ENCODE assay signal across 13 cellular contexts in genomic region chr6:4311976-4312860, GRCh38.
A peak's percentile ranks its signal among the peaks of the same experiment; 100 is the strongest.
DNase-seq lines count a peak whose midpoint lies in the region; ATAC-seq, FAIRE-seq and TF ChIP-seq lines count a peak whose summit lies in the region.
"Had no signal": no experiment of that assay in that cellular context is flagged by ENCODE, and none has a peak within 500 bp of the region (broad histone marks: within the 10 kb centered on the region; RNA-seq: fewer than 3 reads in every experiment).

No MANE protein-coding gene starts in this region.

- H3K27me3 ChIP-seq in ACC112 (ENCODE audit: insufficient read depth, low read length) (no peaks in the 10 kb centered on the region), K562 (ENCODE audit: control insufficient read depth in 2 of 2, insufficient read depth in 2 of 2, low read length in 2 of 2) (no peaks in the 10 kb centered on the region), osteoblast (ENCODE audit: insufficient read depth, low read length) (no peaks in the 10 kb centered on the region), heart left ventricle (no peaks in the 10 kb centered on the region), Peyer's patch (no peaks in the 10 kb centered on the region)
- H3K27me3 ChIP-seq: BLaER1 treated with 17β-estradiol and CSF1 and Interleukin-3, amounts not matched to agents 10 nM and 100 nM had no signal

- H2AFZ ChIP-seq in ACC112 (ENCODE audit: low read length, unreplicated experiment) (no peak overlapping the region), K562 (ENCODE audit: low read depth, low read length) (no peak overlapping the region), osteoblast (ENCODE audit: low read length) (no peak overlapping the region)

- peaks cover 35% of the 10 kb centered on the region for H3K4me1 Mint-ChIP-seq in HFFc6 (ENCODE audit: low read depth)
- H3K4me1 Mint-ChIP-seq: CD4-positive, CD25-positive, alpha-beta regulatory T cell had no signal

- H3K9me3 Mint-ChIP-seq in HFFc6, result peaks cover 10% of the 10 kb centered on the region

- H3K4me3 ChIP-seq in ACC112 (ENCODE audit: low read depth, low read length) (no peak overlapping the region), K562 (no peak overlapping the region), osteoblast (ENCODE audit: insufficient read depth, low read length) (no peak overlapping the region), heart left ventricle (no peak overlapping the region), Peyer's patch (no peak overlapping the region)
- H3K4me3 ChIP-seq: BLaER1 treated with 17β-estradiol and CSF1 and Interleukin-3, amounts not matched to agents 10 nM and 100 nM had no signal

- in situ Hi-C loops in K562 (cut with MboI), result loop anchor here (10.0 kb wide), 1 partner anchor 623 kb away; no protein-coding TSS in a partner anchor

- no peak overlapping the region for H3K9ac ChIP-seq in K562 (ENCODE audit: insufficient read depth in 1 of 2, low read depth in 2 of 2, low read length in 2 of 2)
- H3K9ac ChIP-seq: BLaER1 treated with 17β-estradiol and CSF1 and Interleukin-3, amounts not matched to agents 10 nM and 100 nM had no signal

- H3K4me3 Mint-ChIP-seq in HFFc6, result no peak overlapping the region
- H3K4me3 Mint-ChIP-seq: CD4-positive, CD25-positive, alpha-beta regulatory T cell had no signal

- no peak for TF ChIP-seq EP300 in K562 (IDR thresholded peaks at IDR 0.05; ENCODE audit: low read length)

- H3K36me3 ChIP-seq in ACC112 (ENCODE audit: insufficient read depth, low read length), result no peaks in the 10 kb centered on the region
- H3K36me3 ChIP-seq in K562 (ENCODE audit: control insufficient read depth, insufficient read depth, low read length), result no peaks in the 10 kb centered on the region
- no peaks in the 10 kb centered on the region for H3K36me3 ChIP-seq in osteoblast (ENCODE audit: insufficient read depth, low read length)
- H3K36me3 ChIP-seq in heart left ventricle, result no peaks in the 10 kb centered on the region
- no peaks in the 10 kb centered on the region for H3K36me3 ChIP-seq in Peyer's patch
- H3K36me3 ChIP-seq: BLaER1 treated with 17β-estradiol and CSF1 and Interleukin-3, amounts not matched to agents 10 nM and 100 nM had no signal

- no peaks in the 10 kb centered on the region for H3K9me1 ChIP-seq in K562 (ENCODE audit: control insufficient read depth, insufficient read depth, low read length)

- POLR2A ChIA-PET in K562 (lab: Yijun Ruan, JAX), result interaction anchor here (1.2 kb wide), 1 partner anchor 10 kb away, joined by 3 read pairs; no protein-coding TSS in a partner anchor

- BruUV-seq in K562 (replicated peaks; lab: Mats Ljungman, UMichigan), result no TSS peak

- ATAC-seq in K562 (no peak), heart left ventricle (no peak)

- CTCF ChIA-PET in K562 (lab: Yijun Ruan, JAX; ENCODE audit: low intra/inter-chr PET ratio), result no interaction called here

- no peaks in the 10 kb centered on the region for H4K20me1 ChIP-seq in K562 (replicated peaks; ENCODE audit: control insufficient read depth, insufficient read depth, low read length)
- H4K20me1 ChIP-seq in osteoblast (ENCODE audit: insufficient read depth, low read length), result no peaks in the 10 kb centered on the region
- H4K20me1 ChIP-seq: BLaER1 treated with 17β-estradiol and CSF1 and Interleukin-3, amounts not matched to agents 10 nM and 100 nM had no signal

- FAIRE-seq in K562 (lab: Jason Lieb, UNC), result no peak
- FAIRE-seq: GM19239 had no signal

- H3K4me2 ChIP-seq in K562 (ENCODE audit: insufficient read depth, low read length) (no peak overlapping the region), osteoblast (ENCODE audit: insufficient read depth, low read length) (no peak overlapping the region)
- H3K4me2 ChIP-seq: BLaER1 treated with 17β-estradiol and CSF1 and Interleukin-3, amounts not matched to agents 10 nM and 100 nM had no signal

- H3K36me3 Mint-ChIP-seq in HFFc6 (ENCODE audit: low read depth), result peaks cover 15% of the 10 kb centered on the region
- H3K36me3 Mint-ChIP-seq: CD4-positive, CD25-positive, alpha-beta regulatory T cell had no signal

- TF ChIP-seq POLR2A in K562 (conservative IDR thresholded peaks at IDR 0.05), result no peak
- no peak for TF ChIP-seq POLR2A in heart left ventricle (IDR thresholded peaks at IDR 0.05)
- no peak for TF ChIP-seq POLR2A in Peyer's patch (IDR thresholded peaks at IDR 0.05)

- H3K27ac ChIP-seq in ACC112 (ENCODE audit: low read depth, low read length) (peak overlapping the region; percentile 98), K562 (ENCODE audit: extremely low read depth, low read depth, low read length) (no peak overlapping the region), osteoblast (ENCODE audit: low read depth, low read length) (peak overlapping the region; percentile 95), heart left ventricle (no peak overlapping the region), Peyer's patch (no peak overlapping the region)
- H3K27ac ChIP-seq: BLaER1 treated with 17β-estradiol and CSF1 and Interleukin-3, amounts not matched to agents 10 nM and 100 nM had no signal

- no peaks in the 10 kb centered on the region; the same call in 1 of the 2 replicates for H3K9me3 ChIP-seq in K562 (replicated peaks; ENCODE audit: control insufficient read depth, insufficient read depth, low read depth, low read length)
- no peaks in the 10 kb centered on the region for H3K9me3 ChIP-seq in osteoblast (ENCODE audit: low read depth, low read length)
- H3K9me3 ChIP-seq in heart left ventricle, result peaks cover 0 to 47% (median 20%) of the 10 kb centered on the region in 12 donors
- peaks cover 0 to 13% (median 0%) of the 10 kb centered on the region in 4 donors for H3K9me3 ChIP-seq in Peyer's patch

- intact Hi-C loops in K562 (cut with micrococcal nuclease), result no loop called here
- intact Hi-C loops in heart left ventricle (cut with DNase I), result loop anchor here in 8 of 10 donors (2.0 to 10.0 kb wide), 6 partner anchors 463 to 720 kb away; partner anchors contain the start of gene CDYL (in 1 of the 8)

- DNase-seq in HFFc6 (no peak), K562 (ENCODE audit: extremely low read depth in 1 of 4, low spot score in 3 of 4) (no peak), osteoblast (ENCODE audit: insufficient read length, low spot score, missing footprints) (no peak), heart left ventricle (no peak), NCI-H2171 treated with DMSO at 0.1 percent for 48 hours (lab: John Stamatoyannopoulos, UW) (no peak), Peyer's patch (no peak), NCI-H446 treated with DMSO at 0.1 percent for 48 hours (lab: John Stamatoyannopoulos, UW) (no peak)
- DNase-seq: 8988T; CD4-positive, CD25-positive, alpha-beta regulatory T cell; GF-D8 had no signal

- H3K79me2 ChIP-seq in ACC112 (ENCODE audit: control insufficient read depth, insufficient read depth, low read length, unreplicated experiment) (no peaks in the 10 kb centered on the region), K562 (ENCODE audit: control insufficient read depth, insufficient read depth, low read length) (no peaks in the 10 kb centered on the region), osteoblast (ENCODE audit: insufficient read depth, low read length) (no peaks in the 10 kb centered on the region)

- TF ChIP-seq RAD21 in K562 (CRISPR knock-in tag; conservative IDR thresholded peaks at IDR 0.05 in 1 of 2, IDR thresholded peaks at IDR 0.05 in 1 of 2), result no peak

- H3K4me1 ChIP-seq in ACC112 (ENCODE audit: control insufficient read depth, insufficient read depth, low read length, unreplicated experiment) (peaks cover 24% of the 10 kb centered on the region), K562 (replicated peaks in 1 of 2; ENCODE audit: control insufficient read depth in 2 of 2, insufficient read depth in 2 of 2, low read length in 2 of 2) (peaks cover 0 to 6% of the 10 kb centered on the region in 2 experiments; a peak in 2 of 5 replicates), osteoblast (ENCODE audit: insufficient read depth, low read length) (peaks cover 14% of the 10 kb centered on the region), heart left ventricle (peaks cover 0 to 20% (median 11%) of the 10 kb centered on the region in 12 donors), Peyer's patch (peaks cover 0 to 3% (median under 1%) of the 10 kb centered on the region in 4 donors)

- no peaks in the 10 kb centered on the region; the same call in 1 of the 2 replicates for H3K27me3 Mint-ChIP-seq in HFFc6 (ENCODE audit: insufficient read depth)
- H3K27me3 Mint-ChIP-seq: CD4-positive, CD25-positive, alpha-beta regulatory T cell had no signal

- peak overlapping the region; percentile 97 for H3K27ac Mint-ChIP-seq in HFFc6
- H3K27ac Mint-ChIP-seq: CD4-positive, CD25-positive, alpha-beta regulatory T cell had no signal

- TF ChIP-seq CTCF in HFFc6 (IDR thresholded peaks at IDR 0.05) (no peak), K562 (IDR thresholded peaks at IDR 0.05 in 2 of 3, conservative IDR thresholded peaks at IDR 0.05 in 1 of 3; ENCODE audit: insufficient read depth in 2 of 3, low read depth in 1 of 3, low read length in 3 of 3) (no peak), osteoblast (IDR thresholded peaks at IDR 0.05; ENCODE audit: extremely low read depth, low read depth, low read length) (no peak), heart left ventricle (IDR thresholded peaks at IDR 0.05) (no peak), Peyer's patch (IDR thresholded peaks at IDR 0.05) (no peak)

TF ChIP-seq in K562, 482 proteins besides CTCF, POLR2A, EP300 and RAD21 (continues in another document):
- no peak for TF ChIP-seq CEBPG (CRISPR knock-in tag; IDR thresholded peaks at IDR 0.05)
- TF ChIP-seq CEBPG (tag; conservative IDR thresholded peaks at IDR 0.05 in 1 of 2, IDR thresholded peaks at IDR 0.05 in 1 of 2), result no peak
- no peak for TF ChIP-seq ZNF551 (CRISPR knock-in tag; IDR thresholded peaks at IDR 0.05)
- peak; percentile 57; the same call in 1 of the 2 replicates for TF ChIP-seq TRIM28 (IDR thresholded peaks at IDR 0.05)
- peak in 1 of 2 experiments; percentile 59; a peak in 1 of 4 replicates for TF ChIP-seq TRIM24 (IDR thresholded peaks at IDR 0.05)
- no peak for TF ChIP-seq RNF2 (IDR thresholded peaks at IDR 0.05)
- no peak for TF ChIP-seq CHD1 (IDR thresholded peaks at IDR 0.05; ENCODE audit: low read length)
- 0 out of 2 replicates have a peak, but pooled peaks have one; percentile 42 for TF ChIP-seq ZNF589 (CRISPR knock-in tag; IDR thresholded peaks at IDR 0.05; ENCODE audit: low read depth)

Comparison
In these comparisons a context has a peak if more than half of its experiments do, and no peak if none do; other contexts are left out.
1. H3K27ac ChIP-seq: peak in ACC112 (single experiment) and osteoblast (single experiment); none in K562 (single experiment), heart left ventricle (0 of 12) and Peyer's patch (0 of 4).